8 cellular contexts compared by ENCODE assay signal in genomic region chr20:62936996-62937352, GRCh38. TPM values are rescaled to one million over a fixed set of nuclear protein-coding genes. Genes with fewer than 3 reads are reported as not detected.
DNase-seq lines count a peak whose midpoint lies in the region; TF ChIP-seq lines count a peak whose summit lies in the region.

No MANE protein-coding gene starts in this region.

- peaks cover 21% of the 10 kb centered on the region for H3K4me1 Mint-ChIP-seq in T-helper 1 cell treated with Interleukin-12 subunit alpha and Interleukin-12 subunit beta and Interleukin-4 antibody, amounts not matched to agents 30 μg/mL and 1 μg/mL, for 36 hours (ENCODE audit: low read depth)

- H3K36me3 ChIP-seq in parathyroid adenoma (ENCODE audit: control insufficient read depth, insufficient read depth, low read length) = no peaks in the 10 kb centered on the region

- H3K9me3 Mint-ChIP-seq in T-helper 1 cell treated with Interleukin-12 subunit alpha and Interleukin-12 subunit beta and Interleukin-4 antibody, amounts not matched to agents 30 μg/mL and 1 μg/mL, for 36 hours = no peaks in the 10 kb centered on the region

- peak overlapping the region; percentile 75 for H3K27ac Mint-ChIP-seq in T-helper 1 cell treated with Interleukin-12 subunit alpha and Interleukin-12 subunit beta and Interleukin-4 antibody, amounts not matched to agents 30 μg/mL and 1 μg/mL, for 36 hours

- H3K27me3 Mint-ChIP-seq in T-helper 1 cell treated with Interleukin-12 subunit alpha and Interleukin-12 subunit beta and Interleukin-4 antibody, amounts not matched to agents 30 μg/mL and 1 μg/mL, for 36 hours (ENCODE audit: low read depth) = no peaks in the 10 kb centered on the region

- TF ChIP-seq CTCF in parathyroid adenoma (IDR thresholded peaks at IDR 0.05) = no peak

- peak overlapping the region; percentile 78 for H3K9ac ChIP-seq in parathyroid adenoma

- peak overlapping the region; percentile 98 for H3K4me3 Mint-ChIP-seq in T-helper 1 cell treated with Interleukin-12 subunit alpha and Interleukin-12 subunit beta and Interleukin-4 antibody, amounts not matched to agents 30 μg/mL and 1 μg/mL, for 36 hours

- DNase-seq in T-helper 1 cell (no peak), SK-N-DZ (ENCODE audit: low spot score) (peak; percentile 35), fibroblast of gingiva (ENCODE audit: low read depth) (peak; percentile 27), ureter (ENCODE audit: low spot score) (no peak), hippocampal formation (lab: John Stamatoyannopoulos, UW) (no peak)
- DNase-seq in stimulated activated naive CD4-positive, alpha-beta T cell treated with Interleukin-2 at 50 U/mL for 16 hours (lab: John Stamatoyannopoulos, UW) = no peak

- peak overlapping the region; percentile 98 for H2AFZ ChIP-seq in parathyroid adenoma

- H3K36me3 Mint-ChIP-seq in T-helper 1 cell treated with Interleukin-12 subunit alpha and Interleukin-12 subunit beta and Interleukin-4 antibody, amounts not matched to agents 30 μg/mL and 1 μg/mL, for 36 hours (ENCODE audit: low read depth) = peaks cover 19% of the 10 kb centered on the region

- H3K4me1 ChIP-seq in parathyroid adenoma = peaks cover 19% of the 10 kb centered on the region

- peaks cover 79% of the 10 kb centered on the region for H3K79me2 ChIP-seq in parathyroid adenoma

- no peaks in the 10 kb centered on the region for H3K9me3 ChIP-seq in parathyroid adenoma (ENCODE audit: control insufficient read depth, low read length)

- peak overlapping the region; percentile 88 for H3K27ac ChIP-seq in parathyroid adenoma

- H3K4me3 ChIP-seq in parathyroid adenoma (ENCODE audit: low read depth, low read length) = peak overlapping the region; percentile 96

- no peaks in the 10 kb centered on the region for H3K27me3 ChIP-seq in parathyroid adenoma (ENCODE audit: control insufficient read depth, insufficient read depth, low read length)

- H3K4me2 ChIP-seq in parathyroid adenoma (ENCODE audit: low read length) = peak overlapping the region; percentile 96

RNA-seq across cellular contexts. Expression of gene GID8, which starts 1.0 kb away (rescaled TPM):
- polyA plus RNA-seq in SK-N-DZ (2014; cell fraction: cytosol; rRNA removed) = 65.3 and 72.2 TPM in 2 replicates
- 44.4 and 51.3 TPM in 2 replicates for polyA plus RNA-seq in SK-N-DZ (2014; cell fraction: nucleus; rRNA removed)
- total RNA-seq in ureter = 43.1 TPM

RNA-seq across cellular contexts. Expression of gene DIDO1, which starts 10.7 kb away (rescaled TPM):
- polyA plus RNA-seq in SK-N-DZ (2014; cell fraction: cytosol; rRNA removed) = 66.0 and 80.4 TPM in 2 replicates
- polyA plus RNA-seq in SK-N-DZ (2014; cell fraction: nucleus; rRNA removed) = 235 and 328 TPM in 2 replicates
- total RNA-seq in ureter = 75.8 TPM

RNA-seq across cellular contexts. Expression of gene SLC17A9, which starts 15.5 kb away (rescaled TPM):
- polyA plus RNA-seq in SK-N-DZ (2014; cell fraction: cytosol; rRNA removed) = 1.1 and 1.5 TPM in 2 replicates
- 4.9 and 6.9 TPM in 2 replicates for polyA plus RNA-seq in SK-N-DZ (2014; cell fraction: nucleus; rRNA removed)
- total RNA-seq in ureter = 10.1 TPM

Comparison
In these comparisons a context has a peak if more than half of its experiments do, and no peak if none do; other contexts are left out.
1. DNase-seq: peak in SK-N-DZ (single experiment) and fibroblast of gingiva (single experiment); none in T-helper 1 cell (0 of 5), stimulated activated naive CD4-positive, alpha-beta T cell treated with Interleukin-2 at 50 U/mL for 16 hours (single experiment), ureter (single experiment) and hippocampal formation (0 of 2).